8 cellular contexts compared by ENCODE assay signal in the genomic region with DNA sequence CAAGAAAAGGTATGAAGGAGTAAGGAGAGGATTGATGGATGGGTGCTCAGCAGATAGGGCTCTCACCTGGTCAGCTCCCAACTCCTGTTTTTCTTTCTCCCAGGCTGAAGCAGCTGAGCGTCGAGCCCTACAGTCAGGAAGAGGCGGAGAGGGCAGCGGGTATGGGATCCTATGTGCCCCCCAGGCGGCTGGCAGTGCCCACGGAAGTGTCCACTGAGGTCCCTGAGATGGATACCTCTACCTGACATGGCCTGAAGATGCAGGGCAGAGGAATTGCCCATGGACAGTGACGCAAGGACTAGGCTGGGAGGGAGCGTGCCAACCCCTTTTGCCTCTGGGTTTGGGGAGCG. TPM values are rescaled to one million over a fixed set of nuclear protein-coding genes. Genes with fewer than 3 reads are reported as not detected.
DNase-seq lines count a peak whose midpoint lies in the region; ATAC-seq and TF ChIP-seq lines count a peak whose summit lies in the region.

No MANE protein-coding gene starts in this region.

- TF ChIP-seq CTCF in ascending aorta (IDR thresholded peaks at IDR 0.05) (no peak), suprapubic skin (IDR thresholded peaks at IDR 0.05) (no peak)

- H3K36me3 ChIP-seq in ascending aorta (no peaks in the 10 kb centered on the region), suprapubic skin (peaks cover 3% of the 10 kb centered on the region)

- H3K27ac ChIP-seq in ascending aorta: peak overlapping the region in 1 of 2 donors; percentile 41
- no peak overlapping the region for H3K27ac ChIP-seq in suprapubic skin

- in situ Hi-C loops in KBM-7 (cut with MboI; ENCODE audit: low pct_unique_long_range_greater_than_20kb, low sequenced_read_pairs): no loop called here

- peak overlapping the region; percentile 86 for H3K27ac Mint-ChIP-seq in T-helper 2 cell treated with Interferon-gamma antibody and Interleukin-4, amounts not matched to agents 5 μg/mL and 100 μg/mL, for 36 hours

- no peak for DNase-seq in T-helper 2 cell treated with Interferon-gamma antibody and Interleukin-4, amounts not matched to agents 5 μg/mL and 100 μg/mL, for 36 hours (ENCODE audit: low spot score)
- DNase-seq in T-helper 2 cell (no peak), ascending aorta (ENCODE audit: low spot score in 2 of 2) (no peak), left lobe of liver (ENCODE audit: low spot score) (no peak), suprapubic skin (ENCODE audit: low spot score in 2 of 2) (no peak), KBM-7 (no peak)
- no peak for DNase-seq in stimulated activated CD4-positive, alpha-beta T cell treated with anti-CD3 and anti-CD28 coated beads, Interleukin-12 subunit alpha, Interleukin-12 subunit beta, amount 100 ng/mL, for 4 hours

- TF ChIP-seq POLR2A in suprapubic skin (IDR thresholded peaks at IDR 0.05): no peak

- H3K4me1 ChIP-seq in ascending aorta (peaks cover 0 to 6% of the 10 kb centered on the region in 2 donors), suprapubic skin (peaks cover 18% of the 10 kb centered on the region)

- no peak for TF ChIP-seq EP300 in suprapubic skin (IDR thresholded peaks at IDR 0.05)

- peaks cover 15% of the 10 kb centered on the region for H3K4me1 Mint-ChIP-seq in T-helper 2 cell treated with Interferon-gamma antibody and Interleukin-4, amounts not matched to agents 5 μg/mL and 100 μg/mL, for 36 hours (ENCODE audit: low read depth)

- H3K27me3 ChIP-seq in ascending aorta: no peaks in the 10 kb centered on the region
- no peaks in the 10 kb centered on the region for H3K27me3 ChIP-seq in suprapubic skin

- 74% methylated on average over 7 of the region's 9 CpGs for whole genome bisulfite sequencing in suprapubic skin

- peak overlapping the region; percentile 90 for H3K4me3 Mint-ChIP-seq in T-helper 2 cell treated with Interferon-gamma antibody and Interleukin-4, amounts not matched to agents 5 μg/mL and 100 μg/mL, for 36 hours

- ATAC-seq in left lobe of liver: peak; percentile 2
- ATAC-seq in GM21717 (IDR thresholded peaks at IDR 0.05; ENCODE audit: unreplicated experiment): no peak

- no peaks in the 10 kb centered on the region for H3K36me3 Mint-ChIP-seq in T-helper 2 cell treated with Interferon-gamma antibody and Interleukin-4, amounts not matched to agents 5 μg/mL and 100 μg/mL, for 36 hours (ENCODE audit: low read depth)

- H3K27me3 Mint-ChIP-seq in T-helper 2 cell treated with Interferon-gamma antibody and Interleukin-4, amounts not matched to agents 5 μg/mL and 100 μg/mL, for 36 hours (ENCODE audit: low read depth): peaks cover 12% of the 10 kb centered on the region

- peak overlapping the region; percentile 63 to 90 for H3K4me3 ChIP-seq in ascending aorta
- H3K4me3 ChIP-seq in suprapubic skin: peak overlapping the region; percentile 90

- H3K9me3 ChIP-seq in ascending aorta (no peaks in the 10 kb centered on the region), suprapubic skin (no peaks in the 10 kb centered on the region)

- intact Hi-C loops in ascending aorta (cut with DNase I): no loop called here

- no peaks in the 10 kb centered on the region for H3K9me3 Mint-ChIP-seq in T-helper 2 cell treated with Interferon-gamma antibody and Interleukin-4, amounts not matched to agents 5 μg/mL and 100 μg/mL, for 36 hours

RNA-seq across cellular contexts. Expression of a gene that starts 0.7 kb away (rescaled TPM):
- total RNA-seq in ascending aorta (90.0 TPM), left lobe of liver (23.7 TPM), suprapubic skin (10 to 100 TPM; 15.3 to 53.4 (median 28.3) TPM)

RNA-seq across cellular contexts. Expression of a gene that starts 1.2 kb away (rescaled TPM):
- not detected for total RNA-seq in ascending aorta
- total RNA-seq in left lobe of liver: not detected
- total RNA-seq in suprapubic skin: not detected

RNA-seq across cellular contexts. Expression of a gene that starts 1.7 kb away (rescaled TPM):
- total RNA-seq in ascending aorta (not detected), left lobe of liver (not detected), suprapubic skin (not detected)

RNA-seq across cellular contexts. Expression of a gene that starts 6.8 kb away (rescaled TPM):
- total RNA-seq in ascending aorta: not detected
- total RNA-seq in left lobe of liver: 0.63 TPM
- total RNA-seq in suprapubic skin: 10 to 100 TPM; 45.6 to 91.2 (median 53.7) TPM

RNA-seq across cellular contexts. Expression of a gene that starts 11.6 kb away (rescaled TPM):
- total RNA-seq in ascending aorta (60.0 TPM), left lobe of liver (0.28 TPM), suprapubic skin (1 to 10 TPM; 2.4 to 3.6 (median 2.7) TPM)
